Comparison of ENCODE assay signal across 23 cellular contexts in genomic region chr2:26564121-26564520, GRCh38.
DNase-seq lines count a peak whose midpoint lies in the region; ATAC-seq and TF ChIP-seq lines count a peak whose summit lies in the region.
"Had no signal": no experiment of that assay in that cellular context is flagged by ENCODE, and none has a peak within 500 bp of the region (broad histone marks: within the 10 kb centered on the region; RNA-seq: fewer than 3 reads in every experiment).

No MANE protein-coding gene starts in this region.

- H3K4me1 ChIP-seq in BLaER1 (peaks cover 21% of the 10 kb centered on the region), osteoblast (ENCODE audit: insufficient read depth, low read length) (peaks cover 12% of the 10 kb centered on the region), tibial nerve (peaks cover 0 to 21% (median 5%) of the 10 kb centered on the region in 4 donors), mucosa of descending colon (ENCODE audit: low read depth) (peaks cover 12% of the 10 kb centered on the region)

- no peak for TF ChIP-seq EP300 in tibial nerve (IDR thresholded peaks at IDR 0.05)

- no peaks in the 10 kb centered on the region for H3K79me2 ChIP-seq in osteoblast (ENCODE audit: insufficient read depth, low read length)

- ATAC-seq in mucosa of descending colon, result no peak
- ATAC-seq: A549, Panc1 had no signal

- no peaks in the 10 kb centered on the region for H4K20me1 ChIP-seq in BLaER1
- no peaks in the 10 kb centered on the region for H4K20me1 ChIP-seq in osteoblast (ENCODE audit: insufficient read depth, low read length)

- H3K27me3 ChIP-seq in BLaER1, result peaks cover 28% of the 10 kb centered on the region
- H3K27me3 ChIP-seq in WERI-Rb-1 (ENCODE audit: insufficient read depth, low read depth, severe bottlenecking), result no peaks in the 10 kb centered on the region
- peaks cover 78% of the 10 kb centered on the region for H3K27me3 ChIP-seq in osteoblast (ENCODE audit: insufficient read depth, low read length)
- H3K27me3 ChIP-seq in tibial nerve, result peaks cover 0 to 50% of the 10 kb centered on the region in 2 donors

- H3K36me3 ChIP-seq in BLaER1, result no peaks in the 10 kb centered on the region
- no peaks in the 10 kb centered on the region for H3K36me3 ChIP-seq in WERI-Rb-1
- no peaks in the 10 kb centered on the region for H3K36me3 ChIP-seq in osteoblast (ENCODE audit: insufficient read depth, low read length)
- no peaks in the 10 kb centered on the region for H3K36me3 ChIP-seq in tibial nerve
- H3K36me3 ChIP-seq in mucosa of descending colon (ENCODE audit: low read depth), result no peaks in the 10 kb centered on the region

- no peak overlapping the region for H3K27ac ChIP-seq in BLaER1
- peak overlapping the region; percentile 9 for H3K27ac ChIP-seq in WERI-Rb-1
- no peak overlapping the region for H3K27ac ChIP-seq in osteoblast (ENCODE audit: low read depth, low read length)
- no peak overlapping the region for H3K27ac ChIP-seq in tibial nerve
- H3K27ac ChIP-seq: A549, HL-60 had no signal

- no peak overlapping the region for H3K9ac ChIP-seq in BLaER1

- H3K9me3 ChIP-seq in BLaER1 (no peaks in the 10 kb centered on the region), WERI-Rb-1 (ENCODE audit: severe bottlenecking) (no peaks in the 10 kb centered on the region), osteoblast (ENCODE audit: low read depth, low read length) (no peaks in the 10 kb centered on the region), tibial nerve (no peaks in the 10 kb centered on the region), mucosa of descending colon (no peaks in the 10 kb centered on the region)
- H3K9me3 ChIP-seq: A549 had no signal

- TF ChIP-seq CTCF in WERI-Rb-1 (IDR thresholded peaks at IDR 0.05; ENCODE audit: low read depth, low read length), result no peak
- no peak for TF ChIP-seq CTCF in osteoblast (IDR thresholded peaks at IDR 0.05; ENCODE audit: extremely low read depth, low read depth, low read length)
- no peak for TF ChIP-seq CTCF in tibial nerve (IDR thresholded peaks at IDR 0.05)
- no peak for TF ChIP-seq CTCF in mucosa of descending colon (IDR thresholded peaks at IDR 0.05)

- intact Hi-C loops in mucosa of descending colon (cut with DNase I, micrococcal nuclease), result no loop called here

- WGBS in tibial nerve, 2 donors, result 90 to 95% methylated on average over 2 of the region's 2 CpGs

- 0 out of 2 replicates have a peak overlapping the region, but pooled peaks have one; percentile 4 for H3K4me2 ChIP-seq in BLaER1
- H3K4me2 ChIP-seq in osteoblast (ENCODE audit: insufficient read depth, low read length), result no peak overlapping the region
- H3K4me2 ChIP-seq: A549 had no signal

- no peak for TF ChIP-seq POLR2A in tibial nerve (IDR thresholded peaks at IDR 0.05)

- H2AFZ ChIP-seq in osteoblast (ENCODE audit: low read length), result no peak overlapping the region

- H3K4me3 ChIP-seq in BLaER1 (no peak overlapping the region), WERI-Rb-1 (ENCODE audit: low read depth, low read length) (no peak overlapping the region), osteoblast (ENCODE audit: insufficient read depth, low read length) (no peak overlapping the region), tibial nerve (no peak overlapping the region), mucosa of descending colon (no peak overlapping the region)
- H3K4me3 ChIP-seq: A549 had no signal

- peak; percentile 28 for DNase-seq in activated effector memory CD4-positive, alpha-beta T cell treated with anti-CD3 and anti-CD28 coated beads, Interleukin-2, amount 50 U/mL, for 16 hours
- no peak for DNase-seq in activated effector memory CD4-positive, alpha-beta T cell treated with Interleukin-2 at 50 U/mL for 16 hours
- DNase-seq in WERI-Rb-1, result peak; percentile 53
- DNase-seq in osteoblast (ENCODE audit: insufficient read length, low spot score, missing footprints), result peak; percentile 37
- no peak for DNase-seq in tibial nerve (ENCODE audit: low spot score in 2 of 2)
- no peak for DNase-seq in mucosa of descending colon
- DNase-seq in effector CD4-positive, alpha-beta T cell, result no peak
- DNase-seq: DMS53; GDM1; GOT3; HCEC 1CT; KBM-7; MM.1S; NCI-H1048; NCI-H1417 treated with DMSO at 0.1 percent for 48 hours; NCI-H187; NCI-H446; NCI-H526 treated with DMSO at 0.1 percent for 48 hours; NK-92 treated with Interleukin-12 subunit alpha and Interleukin-12 subunit beta, amount 100 ng/mL, for 24 hours had no signal

Comparison
In these comparisons a context has a peak if more than half of its experiments do, and no peak if none do; other contexts are left out.
1. DNase-seq: peak in activated effector memory CD4-positive, alpha-beta T cell treated with anti-CD3 and anti-CD28 coated beads, Interleukin-2, amount 50 U/mL, for 16 hours (single experiment), WERI-Rb-1 (single experiment) and osteoblast (single experiment); none in activated effector memory CD4-positive, alpha-beta T cell treated with Interleukin-2 at 50 U/mL for 16 hours (single experiment), tibial nerve (0 of 2), mucosa of descending colon (0 of 3) and effector CD4-positive, alpha-beta T cell (single experiment).